In the genomic region with DNA sequence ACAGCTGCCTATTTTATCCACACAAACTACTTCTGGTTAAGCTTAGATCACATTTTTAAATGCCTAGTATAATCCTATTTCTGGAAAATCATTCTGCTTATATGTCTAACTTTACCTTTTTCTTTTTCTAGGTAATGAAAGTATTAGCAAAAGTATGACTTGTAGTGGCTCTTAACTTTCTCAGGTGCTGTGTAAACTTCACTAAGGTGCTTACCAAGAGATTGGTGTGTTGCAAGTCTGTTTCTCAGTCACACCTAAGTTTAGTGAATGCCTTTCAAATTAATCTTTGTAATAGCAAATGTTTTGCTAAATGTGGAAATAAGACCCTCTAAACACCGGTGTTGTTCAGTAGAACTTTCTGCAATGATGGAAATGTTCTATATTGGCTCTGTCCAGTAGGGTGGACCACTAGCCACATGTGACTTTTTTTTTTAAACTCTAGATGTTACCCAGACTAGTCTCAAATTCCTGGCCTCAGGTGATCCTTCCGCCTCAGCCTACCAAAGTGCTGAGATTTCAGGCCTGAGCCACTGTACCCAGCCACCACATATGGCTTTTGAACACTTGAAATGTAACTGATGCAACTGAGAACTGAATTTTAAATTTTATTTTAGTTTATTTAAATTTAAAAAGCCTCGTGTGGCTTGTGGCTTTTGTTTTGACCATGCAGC, we compare ENCODE assay signal across 2 cellular contexts.
TF ChIP-seq lines count a peak whose summit lies in the region.

No MANE protein-coding gene starts in this region.

TF ChIP-seq in HEK293, 187 proteins besides CTCF, POLR2A, EP300 and RAD21:
- no peak for TF ChIP-seq TCF7L2 (IDR thresholded peaks at IDR 0.05; ENCODE audit: borderline replicate concordance, low read depth, low read length)
- TF ChIP-seq PRDM1 (tag by site-specific recombination; IDR thresholded peaks at IDR 0.05) = peak; percentile 33; the same call in 1 of the 2 replicates

TF ChIP-seq in endothelial cell of umbilical vein, 7 proteins besides CTCF, POLR2A, EP300 and RAD21 (continued from another document):
- TF ChIP-seq GATA2 (IDR thresholded peaks at IDR 0.05; ENCODE audit: insufficient read depth, insufficient read length, low read depth, low read length) = no peak
- TF ChIP-seq JUN (IDR thresholded peaks at IDR 0.05; ENCODE audit: borderline replicate concordance, insufficient read depth, insufficient read length, low read depth) = no peak
- no peak for TF ChIP-seq MYC (IDR thresholded peaks at IDR 0.05; ENCODE audit: low read depth, low read length)
- no peak for TF ChIP-seq FOS (IDR thresholded peaks at IDR 0.05; ENCODE audit: borderline replicate concordance, insufficient read depth, low read length)
- TF ChIP-seq, protein P1, sequence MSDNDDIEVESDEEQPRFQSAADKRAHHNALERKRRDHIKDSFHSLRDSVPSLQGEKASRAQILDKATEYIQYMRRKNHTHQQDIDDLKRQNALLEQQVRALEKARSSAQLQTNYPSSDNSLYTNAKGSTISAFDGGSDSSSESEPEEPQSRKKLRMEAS (IDR thresholded peaks at IDR 0.05; ENCODE audit: insufficient read depth, insufficient read length) = no peak
- TF ChIP-seq EZH2 (IDR thresholded peaks at IDR 0.05; ENCODE audit: borderline replicate concordance, low read depth, low read length, severe bottlenecking) = no peak
